In the genomic region with DNA sequence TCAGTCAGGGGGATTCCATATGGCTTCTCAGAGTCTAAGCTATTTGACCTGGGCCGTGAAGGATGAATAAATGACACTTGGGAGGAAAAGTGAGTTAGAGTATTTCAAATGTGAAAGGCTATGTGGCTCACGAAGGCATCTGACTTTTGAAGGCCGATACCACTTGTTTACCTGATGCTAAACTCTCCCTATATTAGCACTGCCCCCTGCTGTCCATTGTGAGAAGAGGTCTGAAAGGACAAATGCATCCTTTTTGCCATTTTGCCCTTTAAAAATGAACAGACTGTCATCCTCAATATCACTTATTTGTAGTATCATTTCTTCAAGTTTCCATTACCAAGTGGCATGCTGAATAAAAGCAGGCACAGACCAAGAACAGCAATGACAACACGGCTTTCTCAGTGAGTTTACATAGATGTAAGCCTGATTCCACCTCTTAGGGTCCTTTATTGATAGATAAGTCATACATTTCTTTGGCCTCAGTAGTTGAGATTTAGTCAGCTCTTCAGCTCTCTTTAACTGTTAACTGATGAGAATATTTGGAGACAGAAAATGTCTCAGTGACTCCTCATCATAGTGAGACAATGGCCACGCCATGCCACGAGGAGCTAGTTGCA, we compare ENCODE assay signal across 2 cellular contexts.
TF ChIP-seq lines count a peak whose summit lies in the region.

No MANE protein-coding gene starts in this region.

TF ChIP-seq in HCT116, 20 proteins besides CTCF, POLR2A, EP300 and RAD21:
- TF ChIP-seq ZBTB33 (IDR thresholded peaks at IDR 0.05; ENCODE audit: extremely low read depth, insufficient replicate concordance, low read length): no peak
- no peak for TF ChIP-seq CEBPB (IDR thresholded peaks at IDR 0.05; ENCODE audit: low read depth)
- no peak for TF ChIP-seq TCF7L2 (IDR thresholded peaks at IDR 0.05; ENCODE audit: borderline replicate concordance, extremely low read depth, insufficient read depth, insufficient read length)
- no peak for TF ChIP-seq CBX3 (IDR thresholded peaks at IDR 0.05; ENCODE audit: low read depth)
- no peak for TF ChIP-seq SRF (IDR thresholded peaks at IDR 0.05; ENCODE audit: low read depth)
- no peak for TF ChIP-seq POLR2AphosphoS5 (IDR thresholded peaks at IDR 0.05; ENCODE audit: low read depth, low read length)
- no peak for TF ChIP-seq ZFX (IDR thresholded peaks at IDR 0.05)

TF ChIP-seq in HepG2, 621 proteins besides CTCF, POLR2A, EP300 and RAD21:
- TF ChIP-seq, protein P1, sequence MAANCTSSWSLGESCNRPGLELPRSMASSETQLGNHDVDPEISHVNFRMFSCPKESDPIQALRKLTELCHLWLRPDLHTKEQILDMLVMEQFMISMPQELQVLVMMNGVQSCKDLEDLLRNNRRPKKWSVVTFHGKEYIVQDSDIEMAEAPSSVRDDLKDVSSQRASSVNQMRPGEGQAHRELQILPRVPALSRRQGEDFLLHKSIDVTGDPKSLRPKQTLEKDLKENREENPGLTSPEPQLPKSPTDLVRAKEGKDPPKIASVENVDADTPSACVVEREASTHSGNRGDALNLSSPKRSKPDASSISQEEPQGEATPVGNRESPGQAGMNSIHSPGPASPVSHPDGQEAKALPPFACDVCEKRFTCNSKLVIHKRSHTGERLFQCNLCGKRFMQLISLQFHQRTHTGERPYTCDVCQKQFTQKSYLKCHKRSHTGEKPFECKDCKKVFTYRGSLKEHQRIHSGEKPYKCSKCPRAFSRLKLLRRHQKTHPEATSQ (CRISPR knock-in tag; IDR thresholded peaks at IDR 0.05; ENCODE audit: borderline replicate concordance): no peak
- TF ChIP-seq, protein P2, sequence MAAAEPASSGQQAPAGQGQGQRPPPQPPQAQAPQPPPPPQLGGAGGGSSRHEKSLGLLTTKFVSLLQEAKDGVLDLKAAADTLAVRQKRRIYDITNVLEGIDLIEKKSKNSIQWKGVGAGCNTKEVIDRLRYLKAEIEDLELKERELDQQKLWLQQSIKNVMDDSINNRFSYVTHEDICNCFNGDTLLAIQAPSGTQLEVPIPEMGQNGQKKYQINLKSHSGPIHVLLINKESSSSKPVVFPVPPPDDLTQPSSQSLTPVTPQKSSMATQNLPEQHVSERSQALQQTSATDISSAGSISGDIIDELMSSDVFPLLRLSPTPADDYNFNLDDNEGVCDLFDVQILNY (CRISPR knock-in tag; conservative IDR thresholded peaks at IDR 0.05): no peak
- TF ChIP-seq ZNF558 (CRISPR knock-in tag; IDR thresholded peaks at IDR 0.05; ENCODE audit: borderline replicate concordance) (no peak), ZNF441 (CRISPR knock-in tag; IDR thresholded peaks at IDR 0.05; ENCODE audit: borderline replicate concordance) (no peak), SMC3 (IDR thresholded peaks at IDR 0.05; ENCODE audit: low read length) (peak; percentile 34; the same call in 1 of the 2 replicates), MED8 (CRISPR knock-in tag; IDR thresholded peaks at IDR 0.05; ENCODE audit: insufficient replicate concordance) (no peak), FOXA3 (CRISPR knock-in tag; IDR thresholded peaks at IDR 0.05) (0 out of 2 replicates have a peak, but pooled peaks have one; percentile 19), ZNF607 (CRISPR knock-in tag; IDR thresholded peaks at IDR 0.05; ENCODE audit: borderline replicate concordance) (no peak), BCL3 (CRISPR knock-in tag; IDR thresholded peaks at IDR 0.05) (no peak), SAP130 (CRISPR knock-in tag; IDR thresholded peaks at IDR 0.05; ENCODE audit: low read depth) (no peak), HOXA3 (CRISPR knock-in tag; IDR thresholded peaks at IDR 0.05) (no peak), HMGXB4 (CRISPR knock-in tag; IDR thresholded peaks at IDR 0.05; ENCODE audit: borderline replicate concordance in 1 of 2, low read depth in 1 of 2) (peak in 1 of 2 experiments; percentile 27; a peak in 1 of 4 replicates), ZNF333 (CRISPR knock-in tag; IDR thresholded peaks at IDR 0.05; ENCODE audit: borderline replicate concordance) (no peak), GABPA (IDR thresholded peaks at IDR 0.05; ENCODE audit: low read depth, low read length) (no peak), GABPA (CRISPR knock-in tag; IDR thresholded peaks at IDR 0.05; ENCODE audit: low read depth) (no peak), SATB2 (CRISPR knock-in tag; IDR thresholded peaks at IDR 0.05) (no peak), FOXA1 (IDR thresholded peaks at IDR 0.05) (no peak), FOXA1 (CRISPR knock-in tag; IDR thresholded peaks at IDR 0.05) (peak; percentile 51), ZNF747 (CRISPR knock-in tag; IDR thresholded peaks at IDR 0.05; ENCODE audit: borderline replicate concordance) (no peak), TMF1 (CRISPR knock-in tag; IDR thresholded peaks at IDR 0.05; ENCODE audit: low read depth) (no peak), ZBTB1 (CRISPR knock-in tag; IDR thresholded peaks at IDR 0.05; ENCODE audit: borderline replicate concordance) (no peak), ZKSCAN8 (CRISPR knock-in tag; IDR thresholded peaks at IDR 0.05; ENCODE audit: borderline replicate concordance) (no peak), STAG1 (CRISPR knock-in tag; IDR thresholded peaks at IDR 0.05) (peak; percentile 59), KDM5B (CRISPR knock-in tag; IDR thresholded peaks at IDR 0.05; ENCODE audit: borderline replicate concordance) (no peak), SMAD9 (CRISPR knock-in tag; IDR thresholded peaks at IDR 0.05) (no peak), FOXK1 (CRISPR knock-in tag; IDR thresholded peaks at IDR 0.05; ENCODE audit: borderline replicate concordance, low read depth) (peak; percentile 48; the same call in 1 of the 2 replicates), GFI1 (CRISPR knock-in tag; IDR thresholded peaks at IDR 0.05; ENCODE audit: borderline replicate concordance) (no peak), NR2F1 (CRISPR knock-in tag; IDR thresholded peaks at IDR 0.05) (no peak), LBX2 (CRISPR knock-in tag; IDR thresholded peaks at IDR 0.05; ENCODE audit: borderline replicate concordance) (no peak), KLF15 (CRISPR knock-in tag; IDR thresholded peaks at IDR 0.05; ENCODE audit: borderline replicate concordance) (no peak), HOXD1 (CRISPR knock-in tag; IDR thresholded peaks at IDR 0.05) (no peak), ZNF383 (CRISPR knock-in tag; IDR thresholded peaks at IDR 0.05; ENCODE audit: borderline replicate concordance) (no peak), CCDC6 (CRISPR knock-in tag; IDR thresholded peaks at IDR 0.05) (no peak), ZFAT (CRISPR knock-in tag; conservative IDR thresholded peaks at IDR 0.05) (no peak), SPEN (CRISPR knock-in tag; IDR thresholded peaks at IDR 0.05; ENCODE audit: low read depth) (no peak)
- TF ChIP-seq, protein P3, sequence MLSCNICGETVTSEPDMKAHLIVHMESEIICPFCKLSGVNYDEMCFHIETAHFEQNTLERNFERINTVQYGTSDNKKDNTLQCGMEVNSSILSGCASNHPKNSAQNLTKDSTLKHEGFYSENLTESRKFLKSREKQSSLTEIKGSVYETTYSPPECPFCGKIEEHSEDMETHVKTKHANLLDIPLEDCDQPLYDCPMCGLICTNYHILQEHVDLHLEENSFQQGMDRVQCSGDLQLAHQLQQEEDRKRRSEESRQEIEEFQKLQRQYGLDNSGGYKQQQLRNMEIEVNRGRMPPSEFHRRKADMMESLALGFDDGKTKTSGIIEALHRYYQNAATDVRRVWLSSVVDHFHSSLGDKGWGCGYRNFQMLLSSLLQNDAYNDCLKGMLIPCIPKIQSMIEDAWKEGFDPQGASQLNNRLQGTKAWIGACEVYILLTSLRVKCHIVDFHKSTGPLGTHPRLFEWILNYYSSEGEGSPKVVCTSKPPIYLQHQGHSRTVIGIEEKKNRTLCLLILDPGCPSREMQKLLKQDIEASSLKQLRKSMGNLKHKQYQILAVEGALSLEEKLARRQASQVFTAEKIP (CRISPR knock-in tag; IDR thresholded peaks at IDR 0.05; ENCODE audit: borderline replicate concordance): no peak
- TF ChIP-seq, protein P4, sequence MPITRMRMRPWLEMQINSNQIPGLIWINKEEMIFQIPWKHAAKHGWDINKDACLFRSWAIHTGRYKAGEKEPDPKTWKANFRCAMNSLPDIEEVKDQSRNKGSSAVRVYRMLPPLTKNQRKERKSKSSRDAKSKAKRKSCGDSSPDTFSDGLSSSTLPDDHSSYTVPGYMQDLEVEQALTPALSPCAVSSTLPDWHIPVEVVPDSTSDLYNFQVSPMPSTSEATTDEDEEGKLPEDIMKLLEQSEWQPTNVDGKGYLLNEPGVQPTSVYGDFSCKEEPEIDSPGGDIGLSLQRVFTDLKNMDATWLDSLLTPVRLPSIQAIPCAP (CRISPR knock-in tag; IDR thresholded peaks at IDR 0.05; ENCODE audit: low read depth): no peak
TF ChIP-seq in HepG2: peak in this region for 6.
